ENCODE assay signal across 8 cellular contexts in the genomic region with DNA sequence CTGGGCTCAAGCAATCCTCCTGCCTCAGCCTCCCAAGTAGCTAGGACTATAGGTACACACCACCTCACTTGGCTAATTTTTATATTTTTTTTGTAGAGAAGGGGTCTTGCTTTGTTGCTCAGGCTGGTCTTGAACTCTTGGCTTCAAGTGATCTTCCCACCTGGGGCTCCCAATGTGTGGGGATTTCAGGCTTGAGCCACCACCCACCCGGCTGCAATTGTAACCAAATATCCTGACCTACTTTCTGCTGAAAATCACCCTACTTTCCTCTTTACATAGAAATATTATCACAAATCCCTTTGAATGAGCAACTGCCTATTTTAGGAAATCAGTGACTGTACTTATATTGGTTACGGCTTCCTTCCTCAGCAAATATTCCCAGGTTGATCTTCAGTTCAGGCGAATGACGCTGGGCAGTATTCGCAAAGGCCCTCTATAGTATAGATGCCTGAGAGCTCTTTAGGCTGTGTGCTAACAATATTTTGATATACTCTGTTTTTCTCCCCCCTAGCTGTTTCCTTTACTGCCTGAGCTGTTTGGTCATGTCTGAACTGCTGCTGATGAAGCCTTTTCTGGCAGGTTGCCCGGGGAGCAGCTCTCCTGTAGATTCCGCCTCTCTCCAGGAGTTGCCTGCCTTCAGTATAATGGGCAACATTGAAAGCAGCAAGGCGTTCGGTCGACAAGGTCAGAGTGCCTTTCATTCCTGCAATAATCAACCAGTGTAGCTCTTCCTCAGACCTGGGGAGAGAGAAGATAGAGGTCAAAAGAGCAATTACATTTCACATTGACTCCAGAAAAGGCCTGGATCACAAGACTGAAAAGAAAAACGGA. TPM values are rescaled to one million over a fixed set of nuclear protein-coding genes. Genes with fewer than 3 reads are reported as not detected.
DNase-seq lines count a peak whose midpoint lies in the region; ATAC-seq lines count a peak whose summit lies in the region.

No MANE protein-coding gene starts in this region.

- H2AK5ac ChIP-seq in trophoblast cell (ENCODE audit: low read length): no peak overlapping the region

- H3K36me3 ChIP-seq in trophoblast cell (ENCODE audit: control insufficient read depth in 1 of 2, insufficient read depth in 2 of 2, low read length in 2 of 2): no peaks in the 10 kb centered on the region

- H3K79me1 ChIP-seq in trophoblast cell (ENCODE audit: low read length): no peaks in the 10 kb centered on the region

- H3K9me3 ChIP-seq in trophoblast cell (ENCODE audit: insufficient read depth, low read depth, low read length): no peaks in the 10 kb centered on the region

- no peak overlapping the region for H2AFZ ChIP-seq in trophoblast cell (ENCODE audit: insufficient read depth, low read length, poor library complexity)

- H2BK5ac ChIP-seq in trophoblast cell (ENCODE audit: low read depth, low read length, poor library complexity): no peak overlapping the region

- H3K23ac ChIP-seq in trophoblast cell (ENCODE audit: low read length): no peak overlapping the region

- WGBS in trophoblast cell (ENCODE audit: extremely low coverage, insufficient coverage, insufficient read length): no CpG with 5 or more reads among the region's 11 CpGs

- H4K8ac ChIP-seq in trophoblast cell (ENCODE audit: low read depth, low read length): no peak overlapping the region

- H3K18ac ChIP-seq in trophoblast cell (ENCODE audit: low read length): no peak overlapping the region

- H3K4ac ChIP-seq in trophoblast cell (ENCODE audit: low read depth, low read length): no peak overlapping the region

- no peaks in the 10 kb centered on the region for H3K27me3 ChIP-seq in trophoblast cell (ENCODE audit: insufficient read depth, low read length)

- H3K79me2 ChIP-seq in trophoblast cell (ENCODE audit: control insufficient read depth, insufficient read depth, low read length, poor library complexity): no peaks in the 10 kb centered on the region

- no peak overlapping the region for H3K4me3 ChIP-seq in trophoblast cell (ENCODE audit: low read depth, low read length)

- DNase-seq in H4 (ENCODE audit: low spot score) (peak; percentile 35), NCI-H69 (lab: John Stamatoyannopoulos, UW) (peak; percentile 100), epidermal melanocyte (ENCODE audit: insufficient read length, low spot score) (peak; percentile 23), medulla oblongata (ENCODE audit: extremely low spot score) (peak; percentile 67), SW480 (ENCODE audit: low spot score) (no peak), activated gamma-delta T cell (lab: John Stamatoyannopoulos, UW) (no peak), trophoblast cell (no peak)

- no peak overlapping the region for H4K91ac ChIP-seq in trophoblast cell (ENCODE audit: low read depth, low read length)

- H3K4me2 ChIP-seq in trophoblast cell (ENCODE audit: low read length): no peak overlapping the region

- no peak overlapping the region for H3K9ac ChIP-seq in trophoblast cell (ENCODE audit: low read length)

- H2BK12ac ChIP-seq in trophoblast cell (ENCODE audit: low read length): no peak overlapping the region

- H3K14ac ChIP-seq in trophoblast cell (ENCODE audit: low read length): no peak overlapping the region

- H3K27ac ChIP-seq in trophoblast cell (ENCODE audit: low read depth, low read length): no peak overlapping the region

- H2BK120ac ChIP-seq in trophoblast cell (ENCODE audit: insufficient read depth, low read length, poor library complexity): no peak overlapping the region

- peaks cover 0 to 2% of the 10 kb centered on the region in 2 experiments for H3K4me1 ChIP-seq in trophoblast cell (ENCODE audit: control insufficient read depth in 1 of 2, insufficient read depth in 2 of 2, low read length in 2 of 2)

- no peak overlapping the region for H4K12ac ChIP-seq in trophoblast cell (ENCODE audit: low read depth, low read length)

- no peak for ATAC-seq in HG02852 (IDR thresholded peaks at IDR 0.05; ENCODE audit: unreplicated experiment)

RNA-seq across cellular contexts. Expression of gene ZNF608, which starts 59.8 kb away (rescaled TPM):
- 20.8 and 28.0 TPM in 2 replicates for total RNA-seq in H4 (2014; rRNA removed; shearing (Covaris generic))
- 17.7 and 18.7 TPM in 2 replicates for polyA plus RNA-seq in trophoblast cell (2013)

Comparison
In these comparisons a context has a peak if more than half of its experiments do, and no peak if none do; other contexts are left out.
1. DNase-seq: peak in H4 (single experiment), NCI-H69 (single experiment), epidermal melanocyte (single experiment) and medulla oblongata (single experiment); none in SW480 (single experiment), activated gamma-delta T cell (single experiment) and trophoblast cell (0 of 2).